Comparison of ENCODE assay signal across 8 cellular contexts in genomic region chr9:125631391-125632085, GRCh38.
DNase-seq lines count a peak whose midpoint lies in the region; ATAC-seq and TF ChIP-seq lines count a peak whose summit lies in the region.

No MANE protein-coding gene starts in this region.

- no peak overlapping the region for H3K4me3 ChIP-seq in epithelial cell of esophagus (ENCODE audit: low read length)

- H3K27ac Mint-ChIP-seq in T-cell (peak overlapping the region in 1 of 2 donors; percentile 28), nephron progenitor cell (no peak overlapping the region)

- CTCF ChIA-PET in T-cell (lab: Charles Lee): interaction anchor here in 1 of 2 donors (0.6 kb wide), 1 partner anchor 1627 kb away, joined by 6 read pairs; no protein-coding TSS in a partner anchor

- peak; percentile 26 to 67 (median 50) for ATAC-seq in T-cell (replicated peaks in 1 of 4)
- no peak for ATAC-seq in GM19455 (IDR thresholded peaks at IDR 0.05; ENCODE audit: unreplicated experiment)
- no peak for ATAC-seq in GM21576 (IDR thresholded peaks at IDR 0.05; ENCODE audit: unreplicated experiment)

- peaks cover 62 to 73% (median 67%) of the 10 kb centered on the region in 3 donors for H3K4me1 Mint-ChIP-seq in T-cell
- H3K4me1 Mint-ChIP-seq in nephron progenitor cell: peaks cover 23% of the 10 kb centered on the region

- POLR2A ChIA-PET in T-cell (lab: Charles Lee): no interaction called here

- in situ Hi-C loops in KBM-7 (cut with MboI; ENCODE audit: low pct_unique_long_range_greater_than_20kb, low sequenced_read_pairs): no loop called here

- H3K4me3 Mint-ChIP-seq in T-cell (no peak overlapping the region), nephron progenitor cell (no peak overlapping the region)

- peak; percentile 24 for DNase-seq in activated naive CD4-positive, alpha-beta T cell treated with Interleukin-2 at 50 U/mL for 16 hours
- no peak for DNase-seq in activated naive CD4-positive, alpha-beta T cell (lab: John Stamatoyannopoulos, UW)
- DNase-seq in KBM-7: peak; percentile 57
- DNase-seq in T-cell: peak in 6 of 34 experiments; percentile 6 to 19 (median 11)
- DNase-seq in epithelial cell of esophagus (ENCODE audit: low read depth): peak; percentile 52
- no peak for DNase-seq in nephron progenitor cell

- no peaks in the 10 kb centered on the region for H3K36me3 Mint-ChIP-seq in T-cell
- no peaks in the 10 kb centered on the region for H3K36me3 Mint-ChIP-seq in nephron progenitor cell (ENCODE audit: low read depth)

- H3K9me3 Mint-ChIP-seq in T-cell (no peaks in the 10 kb centered on the region), nephron progenitor cell (no peaks in the 10 kb centered on the region)

- H3K27me3 Mint-ChIP-seq in T-cell (no peaks in the 10 kb centered on the region), nephron progenitor cell (ENCODE audit: low read depth, poor library complexity) (no peaks in the 10 kb centered on the region)

- peak; percentile 38 for TF ChIP-seq CTCF in epithelial cell of esophagus (IDR thresholded peaks at IDR 0.05; ENCODE audit: insufficient read depth, low read depth, low read length, missing control alignments)
- peak; percentile 34 for TF ChIP-seq CTCF in nephron progenitor cell (IDR thresholded peaks at IDR 0.05)

Comparison
In these comparisons a context has a peak if more than half of its experiments do, and no peak if none do; other contexts are left out.
1. DNase-seq: peak in activated naive CD4-positive, alpha-beta T cell treated with Interleukin-2 at 50 U/mL for 16 hours (single experiment), KBM-7 (single experiment) and epithelial cell of esophagus (single experiment); none in activated naive CD4-positive, alpha-beta T cell (0 of 4) and nephron progenitor cell (single experiment).
2. ATAC-seq: peak in T-cell (4 of 4); none in GM19455 (single experiment) and GM21576 (single experiment).